ENCODE assay signal across 15 cellular contexts in the genomic region with DNA sequence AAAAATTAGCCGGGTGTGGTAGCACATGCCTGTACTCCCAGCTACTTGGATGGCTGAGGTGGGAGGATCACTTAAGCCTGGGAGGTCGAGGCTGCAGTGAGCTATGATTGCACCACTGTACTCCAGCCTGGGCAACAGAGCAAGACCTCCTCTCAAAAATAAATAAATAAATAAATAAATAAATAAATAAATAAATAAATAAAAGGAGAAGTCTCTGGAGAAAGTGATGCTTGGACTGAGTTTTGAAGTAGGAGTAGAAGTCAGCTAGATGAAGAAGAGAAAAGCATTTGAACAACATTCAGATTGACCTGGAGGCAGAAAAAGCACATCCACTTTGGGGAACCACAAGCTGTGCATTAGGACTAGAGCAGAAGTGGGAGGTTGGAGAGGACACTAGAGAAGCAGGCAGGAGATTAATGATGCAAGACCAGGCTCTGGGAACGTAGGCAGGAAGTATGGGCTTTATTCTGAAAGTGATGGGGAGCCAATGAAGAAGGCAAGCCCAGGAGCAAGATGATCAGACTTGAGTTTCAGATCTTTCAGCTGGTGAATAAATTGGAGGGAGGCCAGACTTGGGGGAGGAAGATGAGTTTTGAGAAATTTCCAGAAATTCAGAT. TPM values are rescaled to one million over a fixed set of nuclear protein-coding genes. Genes with fewer than 3 reads are reported as not detected.
DNase-seq lines count a peak whose midpoint lies in the region; ATAC-seq and TF ChIP-seq lines count a peak whose summit lies in the region.
"Had no signal": no experiment of that assay in that cellular context is flagged by ENCODE, and none has a peak within 500 bp of the region (broad histone marks: within the 10 kb centered on the region; RNA-seq: fewer than 3 reads in every experiment).

No MANE protein-coding gene starts in this region.

- H3K4me3 ChIP-seq in uterus (no peak overlapping the region), PC-3 (ENCODE audit: low read length) (no peak overlapping the region)
- H3K4me3 ChIP-seq: gastroesophageal sphincter had no signal

- H3K4me1 Mint-ChIP-seq in CD4-positive, alpha-beta T cell (ENCODE audit: low read depth) = peaks cover 34% of the 10 kb centered on the region

- H3K36me3 ChIP-seq in uterus (no peaks in the 10 kb centered on the region), PC-3 (ENCODE audit: low read depth, low read length) (no peaks in the 10 kb centered on the region)
- H3K36me3 ChIP-seq: gastroesophageal sphincter had no signal

- intact Hi-C loops in CD4-positive, alpha-beta T cell (cut with DNase I, micrococcal nuclease) = no loop called here
- intact Hi-C loops in uterus (cut with DNase I; ENCODE audit: low total_unique reads) = no loop called here
- intact Hi-C loops in PC-3 (cut with micrococcal nuclease) = no loop called here

- H3K9me2 ChIP-seq in PC-3 (replicated peaks; ENCODE audit: low read length) = no peaks in the 10 kb centered on the region
- H3K9me2 ChIP-seq: SK-N-SH had no signal

- no peak overlapping the region for H3K27ac ChIP-seq in CD4-positive, alpha-beta T cell (ENCODE audit: low read depth, low read length)
- H3K27ac ChIP-seq in uterus = no peak overlapping the region
- no peak overlapping the region for H3K27ac ChIP-seq in PC-3 (ENCODE audit: low read length)
- H3K27ac ChIP-seq: gastroesophageal sphincter had no signal

- H3K4me3 Mint-ChIP-seq in CD4-positive, alpha-beta T cell = no peak overlapping the region

- H3K79me2 ChIP-seq in PC-3 (ENCODE audit: low read length) = no peaks in the 10 kb centered on the region

- peaks cover 93% of the 10 kb centered on the region for H3K36me3 Mint-ChIP-seq in CD4-positive, alpha-beta T cell (ENCODE audit: low read depth)

- no peak overlapping the region for H2AFZ ChIP-seq in PC-3 (ENCODE audit: low read length)

- no peak overlapping the region for H3K4me2 ChIP-seq in PC-3 (ENCODE audit: low read length)
- H3K4me2 ChIP-seq: SK-N-SH had no signal

- no peak overlapping the region for H3K9ac ChIP-seq in PC-3 (ENCODE audit: low read length)
- H3K9ac ChIP-seq: SK-N-SH had no signal

- H3F3A ChIP-seq in PC-3 (ENCODE audit: low read length, unreplicated experiment) = no peaks in the 10 kb centered on the region

- POLR2A ChIA-PET in CD4-positive, alpha-beta T cell (lab: Charles Lee) = no interaction called here
- POLR2A ChIA-PET in PC-3 (lab: Charles Lee; ENCODE audit: unreplicated experiment) = interaction anchor here (0.6 kb wide), 1 partner anchor 14 kb away, joined by 4 read pairs; no protein-coding TSS in a partner anchor

- CTCF ChIA-PET in CD4-positive, alpha-beta T cell (lab: Charles Lee) = interaction anchor here (1.6 kb wide), 1 partner anchor 9 kb away, joined by 5 read pairs; no protein-coding TSS in a partner anchor
- CTCF ChIA-PET in PC-3 (lab: Charles Lee) = no interaction called here

- H4K20me1 ChIP-seq in PC-3 (ENCODE audit: low read length) = no peaks in the 10 kb centered on the region

- no TSS peak for BruUV-seq in PC-3 (replicated peaks; lab: Mats Ljungman, UMichigan)

- no peak for ATAC-seq in CD4-positive, alpha-beta T cell (ENCODE audit: poor library complexity)
- no peak for ATAC-seq in PC-3
- ATAC-seq in GM18498 (IDR thresholded peaks at IDR 0.05; ENCODE audit: unreplicated experiment) = no peak
- ATAC-seq: gastroesophageal sphincter had no signal

- peak overlapping the region; percentile 35 for H3K27ac Mint-ChIP-seq in CD4-positive, alpha-beta T cell

- no peaks in the 10 kb centered on the region for H3K4me1 ChIP-seq in uterus
- no peaks in the 10 kb centered on the region for H3K4me1 ChIP-seq in PC-3 (ENCODE audit: insufficient read depth, low read length)
- H3K4me1 ChIP-seq: gastroesophageal sphincter had no signal

- TF ChIP-seq POLR2A in uterus (IDR thresholded peaks at IDR 0.05) = no peak

- H3K9me3 ChIP-seq in CD4-positive, alpha-beta T cell (ENCODE audit: control insufficient read depth, low read length) = peaks cover 8% of the 10 kb centered on the region
- H3K9me3 ChIP-seq in uterus (no peaks in the 10 kb centered on the region), PC-3 (ENCODE audit: low read length) (no peaks in the 10 kb centered on the region)
- H3K9me3 ChIP-seq: SK-N-SH had no signal

- H3K27me3 ChIP-seq in CD4-positive, alpha-beta T cell (ENCODE audit: control insufficient read depth, insufficient read depth, low read length) = no peaks in the 10 kb centered on the region
- H3K27me3 ChIP-seq in uterus (no peaks in the 10 kb centered on the region), PC-3 (ENCODE audit: low read length) (no peaks in the 10 kb centered on the region)
- H3K27me3 ChIP-seq: gastroesophageal sphincter had no signal

- TF ChIP-seq CTCF in CD4-positive, alpha-beta T cell (IDR thresholded peaks at IDR 0.05) = no peak
- TF ChIP-seq CTCF in uterus (IDR thresholded peaks at IDR 0.05) = no peak
- no peak for TF ChIP-seq CTCF in PC-3 (conservative IDR thresholded peaks at IDR 0.05; ENCODE audit: low read depth, low read length)

- peak; percentile 50 for DNase-seq in SIG-M5 treated with dmso at 0.1 percent for 504 hours (lab: John Stamatoyannopoulos, UW; ENCODE audit: unreplicated experiment)
- DNase-seq in SIG-M5 (lab: John Stamatoyannopoulos, UW) = no peak
- DNase-seq in CD4-positive, alpha-beta T cell = no peak
- DNase-seq in NOMO-1 treated with DMSO at 0.1 percent for 48 hours (lab: John Stamatoyannopoulos, UW; ENCODE audit: unreplicated experiment) = peak; percentile 18
- peak; percentile 2 for DNase-seq in islet precursor cell
- no peak for DNase-seq in uterus
- no peak for DNase-seq in PC-3
- DNase-seq: NCI-H2171; OCI-M1; SK-N-SH; small intestine; stimulated activated naive CD4-positive, alpha-beta T cell treated with Interleukin-2 at 50 U/mL for 16 hours had no signal

- H3K9me3 Mint-ChIP-seq in CD4-positive, alpha-beta T cell = peaks cover 5% of the 10 kb centered on the region

- H3K27me3 Mint-ChIP-seq in CD4-positive, alpha-beta T cell = no peaks in the 10 kb centered on the region

RNA-seq across cellular contexts. Expression of gene KLHL6, which starts 48.7 kb away (rescaled TPM):
- 10 to 100 TPM; 23.9 to 24.2 TPM for total RNA-seq in CD4-positive, alpha-beta T cell
- total RNA-seq in uterus = 1 to 10 TPM in 3 of 4 donors, under 1 TPM in 1; 0.26 to 2.0 (median 1.6) TPM
- not detected in 2 replicates for total RNA-seq in PC-3 (2014; rRNA removed)
- total RNA-seq: chondrocyte had no signal

Comparison
In these comparisons a context has a peak if more than half of its experiments do, and no peak if none do; other contexts are left out.
1. DNase-seq: peak in SIG-M5 treated with dmso at 0.1 percent for 504 hours (single experiment), NOMO-1 treated with DMSO at 0.1 percent for 48 hours (single experiment) and islet precursor cell (single experiment); none in SIG-M5 (single experiment), CD4-positive, alpha-beta T cell (0 of 10), uterus (0 of 2) and PC-3 (single experiment).
2. RNA of gene KLHL6, which starts 48.7 kb away (total RNA-seq): 23.9 to 24.2 TPM in CD4-positive, alpha-beta T cell; 0.26 to 2.0 TPM in uterus and not detected in PC-3; every median in the first group is over 4 times any median in the second.